Comparison of ENCODE assay signal across 11 cellular contexts in the genomic region with DNA sequence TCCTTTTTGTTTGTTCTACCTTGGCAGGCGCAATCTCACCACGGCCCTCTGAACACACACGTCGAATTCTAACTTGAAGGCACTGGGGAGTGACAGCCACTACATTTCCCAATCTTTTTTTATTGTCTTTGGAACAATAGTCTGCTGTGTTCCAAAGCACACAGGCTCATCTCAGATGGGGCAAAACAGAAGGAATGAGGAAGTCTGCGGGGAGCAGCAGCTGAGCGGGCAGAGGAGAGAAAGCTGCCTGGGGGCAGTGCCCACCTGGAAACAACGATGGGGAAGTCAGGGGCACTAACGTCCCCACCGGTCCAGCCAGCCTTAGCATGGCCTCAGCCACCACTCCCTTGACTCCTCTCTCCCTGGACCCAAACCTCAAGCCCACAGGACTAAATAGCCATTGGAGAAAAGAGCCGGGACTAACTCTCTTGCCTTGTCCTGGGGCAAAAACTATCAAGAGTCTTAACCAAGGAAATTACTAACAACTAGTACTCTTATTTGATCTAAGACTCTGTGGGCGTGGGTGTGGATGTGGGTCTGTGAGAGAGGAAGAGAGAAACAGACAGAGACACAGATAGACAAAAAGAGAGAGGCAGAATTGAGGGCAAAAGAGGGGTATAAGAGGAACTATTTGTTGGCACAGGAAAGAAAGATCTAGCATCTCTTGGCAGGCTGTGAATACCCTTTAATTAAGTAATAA. TPM values are rescaled to one million over a fixed set of nuclear protein-coding genes. Genes with fewer than 3 reads are reported as not detected.
A peak's percentile ranks its signal among the peaks of the same experiment; 100 is the strongest.
DNase-seq lines count a peak whose midpoint lies in the region; ATAC-seq and TF ChIP-seq lines count a peak whose summit lies in the region.
"Had no signal": no experiment of that assay in that cellular context is flagged by ENCODE, and none has a peak within 500 bp of the region (broad histone marks: within the 10 kb centered on the region; RNA-seq: fewer than 3 reads in every experiment).

No MANE protein-coding gene starts in this region.

- H3K4me3 Mint-ChIP-seq in brain (peak overlapping the region in 3 of 5 experiments; percentile 9 to 33 (median 28)), nephron progenitor cell (no peak overlapping the region)
- peak overlapping the region in 1 of 2 donors; percentile 11 for H3K4me3 Mint-ChIP-seq in effector memory CD8-positive, alpha-beta T cell
- H3K4me3 Mint-ChIP-seq: dendritic cell treated with granulocyte-macrophage colony-stimulating factor and Interleukin-4, amounts not matched to agents 40 ng/mL and 50 ng/mL, for 4 days had no signal

- ATAC-seq in HG03469 (IDR thresholded peaks at IDR 0.05; ENCODE audit: unreplicated experiment) = no peak
- ATAC-seq in effector memory CD8-positive, alpha-beta T cell (replicated peaks) = no peak
- ATAC-seq in GM19467 (IDR thresholded peaks at IDR 0.05; ENCODE audit: unreplicated experiment) = no peak

- no peaks in the 10 kb centered on the region for H3K36me3 Mint-ChIP-seq in brain
- H3K36me3 Mint-ChIP-seq in nephron progenitor cell (ENCODE audit: low read depth) = no peaks in the 10 kb centered on the region
- no peaks in the 10 kb centered on the region for H3K36me3 Mint-ChIP-seq in effector memory CD8-positive, alpha-beta T cell (ENCODE audit: insufficient read depth)

- H3K27me3 Mint-ChIP-seq in brain = peaks cover 13% of the 10 kb centered on the region
- peaks cover 89% of the 10 kb centered on the region for H3K27me3 Mint-ChIP-seq in nephron progenitor cell (ENCODE audit: low read depth, poor library complexity)
- peaks cover 7 to 28% of the 10 kb centered on the region in 2 donors for H3K27me3 Mint-ChIP-seq in effector memory CD8-positive, alpha-beta T cell

- H3K27ac ChIP-seq in C4-2B = peak overlapping the region; percentile 24; the same call in 1 of the 2 replicates

- peak overlapping the region in 3 of 5 experiments; percentile 75 to 92 (median 84) for H3K27ac Mint-ChIP-seq in brain
- H3K27ac Mint-ChIP-seq in nephron progenitor cell = no peak overlapping the region
- no peak overlapping the region for H3K27ac Mint-ChIP-seq in effector memory CD8-positive, alpha-beta T cell
- H3K27ac Mint-ChIP-seq: dendritic cell treated with granulocyte-macrophage colony-stimulating factor and Interleukin-4, amounts not matched to agents 40 ng/mL and 50 ng/mL, for 4 days had no signal

- peak; percentile 34 for DNase-seq in LoVo (ENCODE audit: low spot score)
- peak; percentile 23 for DNase-seq in nephron progenitor cell
- DNase-seq in glomerular visceral epithelial cell (ENCODE audit: extremely low spot score) = no peak
- no peak for DNase-seq in effector memory CD8-positive, alpha-beta T cell
- DNase-seq: islet precursor cell, NCI-H526 treated with DMSO at 0.1 percent for 48 hours had no signal

- TF ChIP-seq CTCF in C4-2B (conservative IDR thresholded peaks at IDR 0.05) (no peak), brain (conservative IDR thresholded peaks at IDR 0.05) (no peak), nephron progenitor cell (IDR thresholded peaks at IDR 0.05) (no peak)

- H3K4me1 Mint-ChIP-seq in brain (peaks cover 52% of the 10 kb centered on the region), nephron progenitor cell (peaks cover 64% of the 10 kb centered on the region)
- H3K4me1 Mint-ChIP-seq in effector memory CD8-positive, alpha-beta T cell (ENCODE audit: low read depth in 2 of 2) = peaks cover 11 to 15% of the 10 kb centered on the region in 2 donors

- H3K9me3 Mint-ChIP-seq in brain = peaks cover 0 to 2% (median 0%) of the 10 kb centered on the region in 5 experiments
- peaks cover 12% of the 10 kb centered on the region for H3K9me3 Mint-ChIP-seq in nephron progenitor cell
- H3K9me3 Mint-ChIP-seq in effector memory CD8-positive, alpha-beta T cell = no peaks in the 10 kb centered on the region
- H3K9me3 Mint-ChIP-seq: dendritic cell treated with granulocyte-macrophage colony-stimulating factor and Interleukin-4, amounts not matched to agents 40 ng/mL and 50 ng/mL, for 4 days had no signal

RNA-seq across cellular contexts. Expression of gene SYF2, which starts 34.2 kb away (rescaled TPM):
- 64.2 TPM for polyA plus RNA-seq in brain (ENCODE audit: insufficient read depth, low read depth, low replicate concordance)

RNA-seq across cellular contexts. Expression of gene RSRP1, which starts 49.1 kb away (rescaled TPM):
- polyA plus RNA-seq in brain (ENCODE audit: insufficient read depth, low read depth, low replicate concordance) = 36.8 TPM

Comparison
In these comparisons a context has a peak if more than half of its experiments do, and no peak if none do; other contexts are left out.
1. DNase-seq: peak in LoVo (single experiment) and nephron progenitor cell (single experiment); none in glomerular visceral epithelial cell (single experiment) and effector memory CD8-positive, alpha-beta T cell (0 of 3).
2. H3K27ac Mint-ChIP-seq: peak in brain (3 of 5); none in nephron progenitor cell (single experiment) and effector memory CD8-positive, alpha-beta T cell (0 of 2).